Comparison of ENCODE assay signal across 20 cellular contexts in the genomic region with DNA sequence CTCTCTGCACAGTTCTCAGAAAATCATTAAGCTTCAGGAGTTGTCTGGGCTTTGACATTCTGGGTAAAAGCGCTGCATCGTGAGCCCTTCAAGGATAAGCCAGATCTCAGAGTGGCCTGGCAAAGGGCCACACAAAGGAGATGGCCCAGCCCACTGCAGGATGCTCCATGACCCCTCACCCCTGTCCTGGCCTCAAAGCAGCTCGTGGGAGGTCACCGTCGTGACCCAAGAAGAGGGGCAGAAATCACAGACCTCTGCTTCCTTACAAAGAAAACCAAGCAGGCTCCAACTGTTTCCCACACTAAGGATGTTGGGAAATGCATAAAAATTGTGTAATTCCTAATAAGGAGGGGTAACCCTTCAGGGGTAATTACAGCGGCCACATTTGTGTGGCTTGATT.
"Had no signal": no experiment of that assay in that cellular context is flagged by ENCODE, and none has a peak within 500 bp of the region (broad histone marks: within the 10 kb centered on the region; RNA-seq: fewer than 3 reads in every experiment).

No MANE protein-coding gene starts in this region.

- DNase-seq: activated B cell treated with CpG ODN at 0.5 μM for 24 hours; activated CD4-positive, alpha-beta T cell treated with anti-CD3 and anti-CD28 coated beads for 1 hour; activated CD4-positive, alpha-beta T cell treated with anti-CD3 and anti-CD28 coated beads, Interleukin-2, amount 10 ng/mL, durations not matched to agents 7 days and 5 days; activated CD8-positive, alpha-beta memory T cell treated with anti-CD3 and anti-CD28 coated beads, Interleukin-2, amount 50 U/mL, for 4 hours; activated CD8-positive, alpha-beta T cell treated with anti-CD3 and anti-CD28 coated beads for 36 hours; activated gamma-delta T cell treated with Interleukin-2 at 50 U/mL for 16 hours; activated naive CD4-positive, alpha-beta T cell treated with anti-CD3 and anti-CD28 coated beads, Interleukin-2, amount 10 ng/mL, durations not matched to agents 7 days and 5 days; activated naive CD8-positive, alpha-beta T cell treated with anti-CD3 and anti-CD28 coated beads for 36 hours; activated T-cell treated with anti-CD3 and anti-CD28 coated beads, Interleukin-2, amount 50 U/mL, for 72 hours; cerebellar nuclear complex; KG1; NCI-H1105; NCI-H1436; NCI-H1694 treated with DMSO at 0.1 percent for 48 hours; NCI-H2029 treated with DMSO at 0.1 percent for 48 hours; NCI-H446; NCI-H524; SHP77; T-helper 17 cell; T-helper 9 cell had no signal

- ATAC-seq: activated CD8-positive, alpha-beta T cell treated with anti-CD3 and anti-CD28 coated beads for 36 hours; activated T-cell treated with anti-CD3 and anti-CD28 coated beads, Interleukin-2, amount 50 U/mL, for 72 hours; T-helper 17 cell had no signal
